ENCODE assay signal across 8 cellular contexts in genomic region chr4:128427832-128428366, GRCh38.
DNase-seq lines count a peak whose midpoint lies in the region; ATAC-seq and TF ChIP-seq lines count a peak whose summit lies in the region.

No MANE protein-coding gene starts in this region.

- TF ChIP-seq CTCF in right atrium auricular region (IDR thresholded peaks at IDR 0.05): peak; percentile 28 to 51
- peak in 1 of 3 experiments; percentile 34 for TF ChIP-seq CTCF in vagina (IDR thresholded peaks at IDR 0.05)

- H3K4me3 ChIP-seq in right atrium auricular region (no peak overlapping the region), vagina (no peak overlapping the region)

- peaks cover 0 to 6% of the 10 kb centered on the region in 2 donors for H3K4me1 ChIP-seq in right atrium auricular region
- H3K4me1 ChIP-seq in vagina: no peaks in the 10 kb centered on the region

- TF ChIP-seq POLR2A in vagina (IDR thresholded peaks at IDR 0.05): no peak

- peak overlapping the region in 1 of 2 donors; percentile 23 for H3K27ac ChIP-seq in right atrium auricular region
- H3K27ac ChIP-seq in vagina: no peak overlapping the region

- H3K36me3 Mint-ChIP-seq in stimulated activated effector memory CD8-positive, alpha-beta T cell treated with anti-CD3 and anti-CD28 coated beads, Interleukin-12 subunit alpha, Interleukin-12 subunit beta, amount 100 ng/mL, for 72 hours: no peaks in the 10 kb centered on the region

- H3K27ac Mint-ChIP-seq in stimulated activated effector memory CD8-positive, alpha-beta T cell treated with anti-CD3 and anti-CD28 coated beads, Interleukin-12 subunit alpha, Interleukin-12 subunit beta, amount 100 ng/mL, for 72 hours: no peak overlapping the region

- intact Hi-C loops in vagina (cut with DNase I): no loop called here

- no peaks in the 10 kb centered on the region for H3K36me3 ChIP-seq in right atrium auricular region
- H3K36me3 ChIP-seq in vagina: no peaks in the 10 kb centered on the region

- H3K4me3 Mint-ChIP-seq in stimulated activated effector memory CD8-positive, alpha-beta T cell treated with anti-CD3 and anti-CD28 coated beads, Interleukin-12 subunit alpha, Interleukin-12 subunit beta, amount 100 ng/mL, for 72 hours: no peak overlapping the region

- no peaks in the 10 kb centered on the region for H3K4me1 Mint-ChIP-seq in stimulated activated effector memory CD8-positive, alpha-beta T cell treated with anti-CD3 and anti-CD28 coated beads, Interleukin-12 subunit alpha, Interleukin-12 subunit beta, amount 100 ng/mL, for 72 hours

- no peaks in the 10 kb centered on the region for H3K9me3 Mint-ChIP-seq in stimulated activated effector memory CD8-positive, alpha-beta T cell treated with anti-CD3 and anti-CD28 coated beads, Interleukin-12 subunit alpha, Interleukin-12 subunit beta, amount 100 ng/mL, for 72 hours

- H3K9me3 ChIP-seq in right atrium auricular region (no peaks in the 10 kb centered on the region), vagina (no peaks in the 10 kb centered on the region)

- DNase-seq in DMS 273 treated with DMSO at 0.1 percent for 48 hours (lab: John Stamatoyannopoulos, UW) (peak; percentile 69), LoVo (ENCODE audit: low spot score) (peak; percentile 84), SW480 (ENCODE audit: low spot score) (peak; percentile 89), right atrium auricular region (ENCODE audit: low spot score) (no peak), middle frontal gyrus (ENCODE audit: extremely low spot score, low spot score) (no peak), vagina (ENCODE audit: extremely low spot score in 2 of 2) (no peak)
- no peak for DNase-seq in stimulated activated effector memory CD8-positive, alpha-beta T cell treated with anti-CD3 and anti-CD28 coated beads, Interleukin-12 subunit alpha, Interleukin-12 subunit beta, amount 100 ng/mL, for 72 hours (ENCODE audit: low spot score in 2 of 2)

- ATAC-seq in stimulated activated effector memory CD8-positive, alpha-beta T cell treated with anti-CD3 and anti-CD28 coated beads, Interleukin-12 subunit alpha, Interleukin-12 subunit beta, amount 100 ng/mL, for 72 hours: no peak
- ATAC-seq in HG03457 (IDR thresholded peaks at IDR 0.05; ENCODE audit: unreplicated experiment): no peak

- H3K27me3 ChIP-seq in right atrium auricular region (no peaks in the 10 kb centered on the region), vagina (no peaks in the 10 kb centered on the region)

Comparison
In these comparisons a context has a peak if more than half of its experiments do, and no peak if none do; other contexts are left out.
1. DNase-seq: peak in DMS 273 treated with DMSO at 0.1 percent for 48 hours (single experiment), LoVo (single experiment) and SW480 (single experiment); none in right atrium auricular region (single experiment), stimulated activated effector memory CD8-positive, alpha-beta T cell treated with anti-CD3 and anti-CD28 coated beads, Interleukin-12 subunit alpha, Interleukin-12 subunit beta, amount 100 ng/mL, for 72 hours (0 of 2), middle frontal gyrus (single experiment) and vagina (0 of 2).